ENCODE assay signal across 1 cellular context in the genomic region with DNA sequence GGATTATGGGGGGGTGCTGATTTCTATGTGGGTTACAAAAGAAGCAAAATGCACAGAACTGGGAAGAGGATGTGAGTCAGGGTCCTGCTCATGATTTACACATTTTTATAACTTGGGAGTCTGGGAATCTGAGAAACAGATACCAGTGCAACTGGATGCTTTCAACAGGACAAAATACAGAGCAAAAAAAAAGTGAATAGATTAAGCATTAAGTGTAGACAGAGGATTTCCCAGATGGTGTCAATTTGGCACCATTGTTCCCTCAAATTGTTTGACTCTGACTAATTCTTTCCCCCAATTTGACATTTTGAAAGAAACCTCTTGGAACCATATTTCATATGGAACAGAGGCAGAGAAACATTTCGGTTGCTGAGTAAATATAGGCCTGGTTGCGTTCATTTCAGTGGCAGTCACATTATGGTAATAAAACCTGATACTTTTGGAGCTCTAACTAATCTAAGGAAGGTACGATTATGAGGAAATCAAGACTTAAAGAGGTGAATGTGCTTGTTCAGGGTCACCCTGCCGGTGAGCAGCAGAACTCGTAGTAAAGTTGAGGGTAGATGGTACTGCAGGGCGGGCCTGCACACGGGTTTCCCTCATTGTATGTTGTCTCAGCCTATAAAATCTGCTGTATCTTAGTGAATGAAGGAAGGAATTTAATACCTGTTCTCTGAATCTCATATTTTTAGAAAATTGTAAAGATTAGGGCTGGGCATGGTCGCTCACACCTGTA.
TF ChIP-seq lines count a peak whose summit lies in the region.

No MANE protein-coding gene starts in this region.

TF ChIP-seq in HEK293T, 16 proteins besides CTCF, POLR2A, EP300 and RAD21 (continued from another document):
- TF ChIP-seq FOXA1 (IDR thresholded peaks at IDR 0.05), result no peak
- no peak for TF ChIP-seq HDGF (IDR thresholded peaks at IDR 0.05; ENCODE audit: borderline replicate concordance)
- TF ChIP-seq TARDBP (IDR thresholded peaks at IDR 0.05), result no peak
